Comparison of ENCODE assay signal across 1 cellular context in genomic region chr6:155444120-155444917, GRCh38.
TF ChIP-seq lines count a peak whose summit lies in the region.

No MANE protein-coding gene starts in this region.

TF ChIP-seq in HepG2, 621 proteins besides CTCF, POLR2A, EP300 and RAD21 (continued from another document and continues in another):
- TF ChIP-seq ZNF609 (CRISPR knock-in tag; IDR thresholded peaks at IDR 0.05; ENCODE audit: borderline replicate concordance) (peak; percentile 83; the same call in 1 of the 2 replicates), SAFB2 (CRISPR knock-in tag; IDR thresholded peaks at IDR 0.05; ENCODE audit: borderline replicate concordance, low read depth) (no peak; the same call in 1 of the 2 replicates), RNF2 (conservative IDR thresholded peaks at IDR 0.05; ENCODE audit: low read depth) (no peak), ZNF629 (CRISPR knock-in tag; conservative IDR thresholded peaks at IDR 0.05) (peak; percentile 38; the same call in 1 of the 2 replicates), RFX5 (IDR thresholded peaks at IDR 0.05; ENCODE audit: low read depth, low read length) (no peak), PRDM4 (CRISPR knock-in tag; IDR thresholded peaks at IDR 0.05; ENCODE audit: borderline replicate concordance) (no peak), CENPX (CRISPR knock-in tag; IDR thresholded peaks at IDR 0.05) (no peak), ATF4 (CRISPR knock-in tag; IDR thresholded peaks at IDR 0.05) (peak; percentile 93 to 100), KDM5A (IDR thresholded peaks at IDR 0.05; ENCODE audit: borderline replicate concordance, low read length) (peak; percentile 38; the same call in 1 of the 2 replicates), ZNF264 (CRISPR knock-in tag; IDR thresholded peaks at IDR 0.05) (no peak; the same call in 1 of the 2 replicates), ZNF749 (CRISPR knock-in tag; IDR thresholded peaks at IDR 0.05; ENCODE audit: borderline replicate concordance) (no peak), DZIP1 (CRISPR knock-in tag; IDR thresholded peaks at IDR 0.05) (no peak), ZNF17 (CRISPR knock-in tag; IDR thresholded peaks at IDR 0.05) (no peak), ZBTB25 (CRISPR knock-in tag; IDR thresholded peaks at IDR 0.05) (peak; percentile 86), KAT7 (CRISPR knock-in tag; IDR thresholded peaks at IDR 0.05; ENCODE audit: borderline replicate concordance) (peak; percentile 85; the same call in 1 of the 2 replicates), SUZ12 (IDR thresholded peaks at IDR 0.05; ENCODE audit: low read depth, low read length) (no peak), CHCHD3 (CRISPR knock-in tag; IDR thresholded peaks at IDR 0.05) (no peak), GZF1 (CRISPR knock-in tag; IDR thresholded peaks at IDR 0.05) (0 out of 2 replicates have a peak, but pooled peaks have one; percentile 58), AGO2 (optimal IDR thresholded peaks at IDR 0.05; ENCODE audit: low read depth, low read length) (no peak), IRF2 (CRISPR knock-in tag; IDR thresholded peaks at IDR 0.05) (peak; percentile 97), KAT2B (IDR thresholded peaks at IDR 0.05; ENCODE audit: borderline replicate concordance, low read depth, low read length) (no peak), NCOR1 (IDR thresholded peaks at IDR 0.05; ENCODE audit: borderline replicate concordance, low read length) (peak; percentile 42; the same call in 1 of the 2 replicates), ARHGAP35 (CRISPR knock-in tag; IDR thresholded peaks at IDR 0.05; ENCODE audit: borderline replicate concordance) (no peak), LBX2 (CRISPR knock-in tag; IDR thresholded peaks at IDR 0.05; ENCODE audit: borderline replicate concordance) (no peak), KDM2A (CRISPR knock-in tag; IDR thresholded peaks at IDR 0.05; ENCODE audit: borderline replicate concordance, low read depth) (peak; percentile 52; the same call in 1 of the 2 replicates), TOPORS (CRISPR knock-in tag; IDR thresholded peaks at IDR 0.05) (no peak), ZNF547 (CRISPR knock-in tag; IDR thresholded peaks at IDR 0.05) (0 out of 2 replicates have a peak, but pooled peaks have one; percentile 24), MAFF (IDR thresholded peaks at IDR 0.05; ENCODE audit: low read depth, low read length) (peak; percentile 74), CBX5 (CRISPR knock-in tag; IDR thresholded peaks at IDR 0.05; ENCODE audit: borderline replicate concordance) (peak; percentile 84; the same call in 1 of the 2 replicates), PAF1 (CRISPR knock-in tag; IDR thresholded peaks at IDR 0.05) (no peak), TRIM24 (CRISPR knock-in tag; IDR thresholded peaks at IDR 0.05) (no peak), KLF12 (CRISPR knock-in tag; IDR thresholded peaks at IDR 0.05; ENCODE audit: borderline replicate concordance) (no peak), ZSCAN9 (CRISPR knock-in tag; IDR thresholded peaks at IDR 0.05; ENCODE audit: borderline replicate concordance) (peak; percentile 84), MTF2 (CRISPR knock-in tag; IDR thresholded peaks at IDR 0.05; ENCODE audit: borderline replicate concordance) (0 out of 2 replicates have a peak, but pooled peaks have one; percentile 10), ZNF44 (CRISPR knock-in tag; IDR thresholded peaks at IDR 0.05) (0 out of 2 replicates have a peak, but pooled peaks have one; percentile 47), TSC22D2 (CRISPR knock-in tag; IDR thresholded peaks at IDR 0.05; ENCODE audit: borderline replicate concordance) (no peak; the same call in 1 of the 2 replicates), HHEX (CRISPR knock-in tag; IDR thresholded peaks at IDR 0.05) (0 out of 2 replicates have a peak, but pooled peaks have one; percentile 42), TAF1 (CRISPR knock-in tag; IDR thresholded peaks at IDR 0.05) (no peak), ATAD3A (CRISPR knock-in tag; IDR thresholded peaks at IDR 0.05) (no peak), ZNF615 (CRISPR knock-in tag; IDR thresholded peaks at IDR 0.05; ENCODE audit: borderline replicate concordance) (no peak; the same call in 1 of the 2 replicates), SNRNP70 (IDR thresholded peaks at IDR 0.05; ENCODE audit: low read depth, low read length) (no peak), REPIN1 (CRISPR knock-in tag; IDR thresholded peaks at IDR 0.05; ENCODE audit: borderline replicate concordance, low read depth) (peak; percentile 85; the same call in 1 of the 2 replicates), ZKSCAN8 (CRISPR knock-in tag; IDR thresholded peaks at IDR 0.05; ENCODE audit: borderline replicate concordance) (peak; percentile 99), ZNF446 (CRISPR knock-in tag; IDR thresholded peaks at IDR 0.05) (no peak), ZNF30 (CRISPR knock-in tag; IDR thresholded peaks at IDR 0.05) (no peak), SKI (IDR thresholded peaks at IDR 0.05; ENCODE audit: partially characterized antibody) (no peak), ZNF816 (CRISPR knock-in tag; IDR thresholded peaks at IDR 0.05; ENCODE audit: borderline replicate concordance) (no peak), ZNF597 (CRISPR knock-in tag; IDR thresholded peaks at IDR 0.05) (no peak), NR0B2 (CRISPR knock-in tag; IDR thresholded peaks at IDR 0.05) (no peak), ZNF280B (CRISPR knock-in tag; IDR thresholded peaks at IDR 0.05; ENCODE audit: borderline replicate concordance) (no peak), ZNF644 (CRISPR knock-in tag; IDR thresholded peaks at IDR 0.05; ENCODE audit: low read depth) (peak; percentile 90), PRMT3 (CRISPR knock-in tag; IDR thresholded peaks at IDR 0.05; ENCODE audit: borderline replicate concordance, low read depth) (no peak)
